In genomic region chr17:46820592-46821450, GRCh38 we compare ENCODE assay signal across 23 cellular contexts. TPM values are rescaled to one million over a fixed set of nuclear protein-coding genes. Genes with fewer than 3 reads are reported as not detected.
DNase-seq lines count a peak whose midpoint lies in the region; ATAC-seq, FAIRE-seq and TF ChIP-seq lines count a peak whose summit lies in the region.
"Had no signal": no experiment of that assay in that cellular context is flagged by ENCODE, and none has a peak within 500 bp of the region (broad histone marks: within the 10 kb centered on the region; RNA-seq: fewer than 3 reads in every experiment).

No MANE protein-coding gene starts in this region.

- H3K4me1 ChIP-seq in kidney (ENCODE audit: control insufficient read depth in 1 of 2, insufficient read depth in 1 of 2, low read depth in 1 of 2, low read length in 2 of 2), result peaks cover 0 to 7% of the 10 kb centered on the region in 2 donors

- no peak overlapping the region for H3K27ac ChIP-seq in kidney (ENCODE audit: low read depth in 2 of 2, low read length in 2 of 2)
- H3K27ac ChIP-seq: ovary, right atrium auricular region had no signal

- H3K9me3 ChIP-seq in kidney (ENCODE audit: control insufficient read depth in 1 of 2, low read length in 2 of 2), result no peaks in the 10 kb centered on the region
- H3K9me3 ChIP-seq: mucosa of descending colon, ovary, right atrium auricular region had no signal

- no peaks in the 10 kb centered on the region for H3K36me3 ChIP-seq in kidney (ENCODE audit: control insufficient read depth in 1 of 2, insufficient read depth in 2 of 2, low read length in 2 of 2)
- H3K36me3 ChIP-seq: ovary, right atrium auricular region had no signal

- ATAC-seq in activated naive CD8-positive, alpha-beta T cell treated with anti-CD3 and anti-CD28 coated beads, Interleukin-2, amount 50 U/mL, for 24 hours, result no peak
- ATAC-seq in activated B cell treated with CpG ODN at 0.5 μM for 24 hours (ENCODE audit: low read depth) (no peak), GM19395 (IDR thresholded peaks at IDR 0.05; ENCODE audit: unreplicated experiment) (no peak), GM18868 (IDR thresholded peaks at IDR 0.05; ENCODE audit: unreplicated experiment) (no peak)
- ATAC-seq: activated CD4-positive, CD25-positive, alpha-beta regulatory T cell treated with anti-CD3 and anti-CD28 coated beads, Interleukin-2, amount 50 U/mL, for 24 hours; HCT116; mucosa of descending colon had no signal

- DNase-seq in activated naive CD8-positive, alpha-beta T cell treated with anti-CD3 and anti-CD28 coated beads, Interleukin-2, amount 50 U/mL, for 24 hours, result no peak
- DNase-seq in activated B cell treated with CpG ODN at 0.5 μM for 24 hours (no peak), kidney (peak; percentile 25), osteocyte (ENCODE audit: extremely low spot score, unreplicated experiment) (no peak), GM03348 (ENCODE audit: low spot score) (no peak)
- DNase-seq: activated CD4-positive, alpha-beta memory T cell treated with anti-CD3 and anti-CD28 coated beads, Interleukin-2, amount 10 ng/mL, durations not matched to agents 7 days and 5 days; activated naive CD4-positive, alpha-beta T cell; activated T-cell treated with anti-CD3 and anti-CD28 coated beads for 4 hours; AML-193; amniotic stem cell; mucosa of descending colon; NCI-H1694 treated with DMSO at 0.1 percent for 48 hours; NCI-H748 treated with DMSO at 0.1 percent for 48 hours; ovary; stimulated activated CD4-positive, alpha-beta T cell treated with anti-CD3 and anti-CD28 coated beads, Interleukin-12 subunit alpha, Interleukin-12 subunit beta, amount 100 ng/mL, for 4 hours; T-helper 9 cell had no signal

- POLR2A ChIA-PET in activated B cell treated with CpG ODN at 0.5 μM for 24 hours (lab: Charles Lee), result no interaction called here

- TF ChIP-seq CTCF in activated B cell treated with CpG ODN at 0.5 μM for 24 hours (IDR thresholded peaks at IDR 0.05), result no peak
- no peak for TF ChIP-seq CTCF in kidney (IDR thresholded peaks at IDR 0.05; ENCODE audit: borderline replicate concordance, extremely low read depth, insufficient read depth)
- no peak for TF ChIP-seq CTCF in osteocyte (IDR thresholded peaks at IDR 0.05)

- no peak overlapping the region for H3K9ac ChIP-seq in kidney (ENCODE audit: low read length in 2 of 2)

- CTCF ChIA-PET in activated B cell treated with CpG ODN at 0.5 μM for 24 hours (lab: Charles Lee), result no interaction called here

- H3K4me3 Mint-ChIP-seq in activated naive CD8-positive, alpha-beta T cell, result peak overlapping the region; percentile 35
- H3K4me3 Mint-ChIP-seq in activated naive CD8-positive, alpha-beta T cell treated with anti-CD3 and anti-CD28 coated beads, Interleukin-2, amount 50 U/mL, for 24 hours, result no peak overlapping the region
- H3K4me3 Mint-ChIP-seq in activated B cell treated with CpG ODN at 0.5 μM for 24 hours (peak overlapping the region; percentile 24), osteocyte (ENCODE audit: unreplicated experiment) (peak overlapping the region; percentile 22)
- H3K4me3 Mint-ChIP-seq: activated CD4-positive, alpha-beta memory T cell treated with anti-CD3 and anti-CD28 coated beads, Interleukin-2, amount 10 ng/mL, durations not matched to agents 7 days and 5 days had no signal

- H3K27me3 Mint-ChIP-seq in activated naive CD8-positive, alpha-beta T cell, result peaks cover 32% of the 10 kb centered on the region
- peaks cover 64% of the 10 kb centered on the region for H3K27me3 Mint-ChIP-seq in activated naive CD8-positive, alpha-beta T cell treated with anti-CD3 and anti-CD28 coated beads, Interleukin-2, amount 50 U/mL, for 24 hours
- H3K27me3 Mint-ChIP-seq in activated B cell treated with CpG ODN at 0.5 μM for 24 hours (peaks cover 55% of the 10 kb centered on the region), osteocyte (ENCODE audit: unreplicated experiment) (peaks cover 52% of the 10 kb centered on the region)

- peaks cover 11% of the 10 kb centered on the region for H3K4me1 Mint-ChIP-seq in activated naive CD8-positive, alpha-beta T cell (ENCODE audit: low read depth)
- H3K4me1 Mint-ChIP-seq in activated naive CD8-positive, alpha-beta T cell treated with anti-CD3 and anti-CD28 coated beads, Interleukin-2, amount 50 U/mL, for 24 hours, result peaks cover 14% of the 10 kb centered on the region
- H3K4me1 Mint-ChIP-seq in activated B cell treated with CpG ODN at 0.5 μM for 24 hours, result peaks cover 36% of the 10 kb centered on the region
- H3K4me1 Mint-ChIP-seq in osteocyte (ENCODE audit: unreplicated experiment), result peaks cover 15% of the 10 kb centered on the region

- H3K27ac Mint-ChIP-seq in activated naive CD8-positive, alpha-beta T cell, result no peak overlapping the region
- H3K27ac Mint-ChIP-seq in activated naive CD8-positive, alpha-beta T cell treated with anti-CD3 and anti-CD28 coated beads, Interleukin-2, amount 50 U/mL, for 24 hours, result no peak overlapping the region
- no peak overlapping the region for H3K27ac Mint-ChIP-seq in activated B cell treated with CpG ODN at 0.5 μM for 24 hours
- no peak overlapping the region for H3K27ac Mint-ChIP-seq in osteocyte (ENCODE audit: unreplicated experiment)
- H3K27ac Mint-ChIP-seq: activated CD4-positive, alpha-beta memory T cell treated with anti-CD3 and anti-CD28 coated beads, Interleukin-2, amount 10 ng/mL, durations not matched to agents 7 days and 5 days had no signal

- intact Hi-C loops in activated B cell treated with CpG ODN at 0.5 μM for 24 hours (cut with micrococcal nuclease) (no loop called here), kidney (cut with DNase I) (no loop called here)

- no peaks in the 10 kb centered on the region for H3K9me3 Mint-ChIP-seq in activated naive CD8-positive, alpha-beta T cell (ENCODE audit: low read depth)
- H3K9me3 Mint-ChIP-seq in activated naive CD8-positive, alpha-beta T cell treated with anti-CD3 and anti-CD28 coated beads, Interleukin-2, amount 50 U/mL, for 24 hours, result no peaks in the 10 kb centered on the region
- H3K9me3 Mint-ChIP-seq in activated B cell treated with CpG ODN at 0.5 μM for 24 hours (no peaks in the 10 kb centered on the region), osteocyte (ENCODE audit: unreplicated experiment) (no peaks in the 10 kb centered on the region)
- H3K9me3 Mint-ChIP-seq: activated CD4-positive, alpha-beta memory T cell treated with anti-CD3 and anti-CD28 coated beads, Interleukin-2, amount 10 ng/mL, durations not matched to agents 7 days and 5 days had no signal

- no peak for FAIRE-seq in kidney (lab: Jason Lieb, UNC)

- no peaks in the 10 kb centered on the region for H3K36me3 Mint-ChIP-seq in activated naive CD8-positive, alpha-beta T cell
- H3K36me3 Mint-ChIP-seq in activated naive CD8-positive, alpha-beta T cell treated with anti-CD3 and anti-CD28 coated beads, Interleukin-2, amount 50 U/mL, for 24 hours (ENCODE audit: low read depth), result no peaks in the 10 kb centered on the region
- H3K36me3 Mint-ChIP-seq in activated B cell treated with CpG ODN at 0.5 μM for 24 hours (ENCODE audit: low read depth), result no peaks in the 10 kb centered on the region
- no peaks in the 10 kb centered on the region for H3K36me3 Mint-ChIP-seq in osteocyte (ENCODE audit: unreplicated experiment)

- H3K4me3 ChIP-seq in kidney (ENCODE audit: low read length in 2 of 2), result no peak overlapping the region
- H3K4me3 ChIP-seq: mucosa of descending colon, ovary, right atrium auricular region had no signal

RNA-seq across cellular contexts. Expression of gene WNT3, which starts 2.3 kb away (rescaled TPM):
- total RNA-seq in activated B cell treated with CpG ODN at 0.5 μM for 24 hours (1.0 and 1.3 TPM in 2 replicates), kidney (0.38 TPM), osteocyte (2.0 and 2.4 TPM in 2 replicates)
- polyA plus RNA-seq in kidney (ENCODE audit: insufficient read depth, low read depth, low replicate concordance), result 1.3 TPM
- total RNA-seq: activated CD4-positive, alpha-beta memory T cell treated with anti-CD3 and anti-CD28 coated beads, Interleukin-2, amount 10 ng/mL, durations not matched to agents 7 days and 5 days had no signal

RNA-seq across cellular contexts. Expression of gene WNT9B, which starts 30.6 kb away (rescaled TPM):
- total RNA-seq in activated B cell treated with CpG ODN at 0.5 μM for 24 hours (not detected in 2 replicates), kidney (5.3 TPM), osteocyte (not detected in 2 replicates)
- polyA plus RNA-seq in kidney (ENCODE audit: insufficient read depth, low read depth, low replicate concordance), result 1.9 TPM
- total RNA-seq: A172; activated CD4-positive, alpha-beta memory T cell treated with anti-CD3 and anti-CD28 coated beads, Interleukin-2, amount 10 ng/mL, durations not matched to agents 7 days and 5 days had no signal
